1 cellular context compared by ENCODE assay signal in the genomic region with DNA sequence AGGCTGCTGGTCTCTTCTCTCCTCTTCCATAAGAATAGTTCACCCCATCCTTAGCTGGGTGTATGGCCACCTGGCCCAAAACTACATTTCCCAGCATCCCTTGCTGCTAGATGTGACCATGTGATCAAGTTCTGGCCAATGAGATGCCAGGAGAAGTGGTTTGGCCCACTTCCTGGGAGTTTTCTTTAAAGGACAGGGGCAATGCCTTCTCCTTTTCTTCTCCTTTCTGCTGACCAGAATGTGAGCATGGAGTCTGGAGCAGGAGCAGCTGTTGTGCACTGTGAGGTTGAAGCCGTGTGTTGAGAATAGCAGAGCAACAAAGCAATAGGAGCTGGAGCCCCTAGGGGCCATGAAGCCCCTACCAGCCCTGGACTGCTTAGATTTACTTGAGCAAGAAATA.
TF ChIP-seq lines count a peak whose summit lies in the region.

No MANE protein-coding gene starts in this region.

TF ChIP-seq in GM12878, 131 proteins besides CTCF, POLR2A, EP300 and RAD21 (continued from another document and continues in another):
- no peak for TF ChIP-seq MTA2 (IDR thresholded peaks at IDR 0.05; ENCODE audit: low read depth)
- TF ChIP-seq NR2C1 (IDR thresholded peaks at IDR 0.05) = no peak
- TF ChIP-seq FOXM1 (IDR thresholded peaks at IDR 0.05; ENCODE audit: low read depth, low read length) = no peak
- no peak for TF ChIP-seq ASH2L (IDR thresholded peaks at IDR 0.05; ENCODE audit: borderline replicate concordance, low read depth)
- no peak for TF ChIP-seq ZNF384 (IDR thresholded peaks at IDR 0.05; ENCODE audit: borderline replicate concordance, low read depth, low read length)
- no peak for TF ChIP-seq IRF5 (IDR thresholded peaks at IDR 0.05; ENCODE audit: borderline replicate concordance)
- no peak for TF ChIP-seq CBX3 (IDR thresholded peaks at IDR 0.05; ENCODE audit: borderline replicate concordance, low read depth)
- TF ChIP-seq MLLT1 (IDR thresholded peaks at IDR 0.05) = no peak
- peak; percentile 26; the same call in 1 of the 2 replicates for TF ChIP-seq CREM (IDR thresholded peaks at IDR 0.05; ENCODE audit: low read depth)
- no peak for TF ChIP-seq RELA (IDR thresholded peaks at IDR 0.05; ENCODE audit: borderline replicate concordance, partially characterized antibody)
- TF ChIP-seq, protein P1, sequence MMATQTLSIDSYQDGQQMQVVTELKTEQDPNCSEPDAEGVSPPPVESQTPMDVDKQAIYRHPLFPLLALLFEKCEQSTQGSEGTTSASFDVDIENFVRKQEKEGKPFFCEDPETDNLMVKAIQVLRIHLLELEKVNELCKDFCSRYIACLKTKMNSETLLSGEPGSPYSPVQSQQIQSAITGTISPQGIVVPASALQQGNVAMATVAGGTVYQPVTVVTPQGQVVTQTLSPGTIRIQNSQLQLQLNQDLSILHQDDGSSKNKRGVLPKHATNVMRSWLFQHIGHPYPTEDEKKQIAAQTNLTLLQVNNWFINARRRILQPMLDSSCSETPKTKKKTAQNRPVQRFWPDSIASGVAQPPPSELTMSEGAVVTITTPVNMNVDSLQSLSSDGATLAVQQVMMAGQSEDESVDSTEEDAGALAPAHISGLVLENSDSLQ (IDR thresholded peaks at IDR 0.05) = no peak
- TF ChIP-seq RCOR1 (conservative IDR thresholded peaks at IDR 0.05; ENCODE audit: low read depth, low read length) = no peak
- no peak for TF ChIP-seq SMARCA5 (IDR thresholded peaks at IDR 0.05)
- TF ChIP-seq BRCA1 (IDR thresholded peaks at IDR 0.05; ENCODE audit: low read depth, low read length) = no peak
- TF ChIP-seq POU2F2 (IDR thresholded peaks at IDR 0.05; ENCODE audit: borderline replicate concordance, low read depth, low read length) = 0 out of 3 replicates have a peak, but pooled peaks have one; percentile 22
- no peak for TF ChIP-seq POLR2AphosphoS2 (IDR thresholded peaks at IDR 0.05; ENCODE audit: low read depth, low read length)
- no peak for TF ChIP-seq ETV6 (conservative IDR thresholded peaks at IDR 0.05 in 1 of 2, IDR thresholded peaks at IDR 0.05 in 1 of 2; ENCODE audit: borderline replicate concordance in 1 of 2, low read depth in 1 of 2)
- TF ChIP-seq HCFC1 (IDR thresholded peaks at IDR 0.05; ENCODE audit: low read length) = peak; percentile 91
- no peak for TF ChIP-seq RBBP5 (conservative IDR thresholded peaks at IDR 0.05)
- no peak for TF ChIP-seq TAF1 (IDR thresholded peaks at IDR 0.05; ENCODE audit: borderline replicate concordance, low read depth, low read length)
- no peak for TF ChIP-seq IRF4 (IDR thresholded peaks at IDR 0.05; ENCODE audit: low read depth, low read length)
- no peak for TF ChIP-seq ZNF217 (IDR thresholded peaks at IDR 0.05)
- TF ChIP-seq BMI1 (IDR thresholded peaks at IDR 0.05; ENCODE audit: borderline replicate concordance) = no peak
- 0 out of 2 replicates have a peak, but pooled peaks have one; percentile 27 for TF ChIP-seq RELB (IDR thresholded peaks at IDR 0.05; ENCODE audit: low read depth)
- peak; percentile 27 for TF ChIP-seq E4F1 (IDR thresholded peaks at IDR 0.05; ENCODE audit: borderline replicate concordance, partially characterized antibody)
- no peak for TF ChIP-seq E2F8 (IDR thresholded peaks at IDR 0.05; ENCODE audit: low read depth, partially characterized antibody)
- no peak for TF ChIP-seq CEBPB (IDR thresholded peaks at IDR 0.05; ENCODE audit: borderline replicate concordance in 1 of 2, low read depth in 2 of 2, low read length in 2 of 2)
- no peak for TF ChIP-seq PAX8 (IDR thresholded peaks at IDR 0.05)
- TF ChIP-seq STAT3 (IDR thresholded peaks at IDR 0.05; ENCODE audit: low read depth, low read length) = no peak
- TF ChIP-seq ZBTB4 (CRISPR knock-in tag; IDR thresholded peaks at IDR 0.05) = no peak
- TF ChIP-seq SREBF1 (IDR thresholded peaks at IDR 0.05; ENCODE audit: low read length) = peak; percentile 61; the same call in 1 of the 2 replicates
- TF ChIP-seq TCF3 (IDR thresholded peaks at IDR 0.05; ENCODE audit: borderline replicate concordance, insufficient read depth, low read depth, low read length) = no peak
- no peak for TF ChIP-seq NR2F1 (conservative IDR thresholded peaks at IDR 0.05)
- TF ChIP-seq SKIL (IDR thresholded peaks at IDR 0.05; ENCODE audit: low read depth, poor library complexity, severe bottlenecking) = no peak
- TF ChIP-seq, protein P2, sequence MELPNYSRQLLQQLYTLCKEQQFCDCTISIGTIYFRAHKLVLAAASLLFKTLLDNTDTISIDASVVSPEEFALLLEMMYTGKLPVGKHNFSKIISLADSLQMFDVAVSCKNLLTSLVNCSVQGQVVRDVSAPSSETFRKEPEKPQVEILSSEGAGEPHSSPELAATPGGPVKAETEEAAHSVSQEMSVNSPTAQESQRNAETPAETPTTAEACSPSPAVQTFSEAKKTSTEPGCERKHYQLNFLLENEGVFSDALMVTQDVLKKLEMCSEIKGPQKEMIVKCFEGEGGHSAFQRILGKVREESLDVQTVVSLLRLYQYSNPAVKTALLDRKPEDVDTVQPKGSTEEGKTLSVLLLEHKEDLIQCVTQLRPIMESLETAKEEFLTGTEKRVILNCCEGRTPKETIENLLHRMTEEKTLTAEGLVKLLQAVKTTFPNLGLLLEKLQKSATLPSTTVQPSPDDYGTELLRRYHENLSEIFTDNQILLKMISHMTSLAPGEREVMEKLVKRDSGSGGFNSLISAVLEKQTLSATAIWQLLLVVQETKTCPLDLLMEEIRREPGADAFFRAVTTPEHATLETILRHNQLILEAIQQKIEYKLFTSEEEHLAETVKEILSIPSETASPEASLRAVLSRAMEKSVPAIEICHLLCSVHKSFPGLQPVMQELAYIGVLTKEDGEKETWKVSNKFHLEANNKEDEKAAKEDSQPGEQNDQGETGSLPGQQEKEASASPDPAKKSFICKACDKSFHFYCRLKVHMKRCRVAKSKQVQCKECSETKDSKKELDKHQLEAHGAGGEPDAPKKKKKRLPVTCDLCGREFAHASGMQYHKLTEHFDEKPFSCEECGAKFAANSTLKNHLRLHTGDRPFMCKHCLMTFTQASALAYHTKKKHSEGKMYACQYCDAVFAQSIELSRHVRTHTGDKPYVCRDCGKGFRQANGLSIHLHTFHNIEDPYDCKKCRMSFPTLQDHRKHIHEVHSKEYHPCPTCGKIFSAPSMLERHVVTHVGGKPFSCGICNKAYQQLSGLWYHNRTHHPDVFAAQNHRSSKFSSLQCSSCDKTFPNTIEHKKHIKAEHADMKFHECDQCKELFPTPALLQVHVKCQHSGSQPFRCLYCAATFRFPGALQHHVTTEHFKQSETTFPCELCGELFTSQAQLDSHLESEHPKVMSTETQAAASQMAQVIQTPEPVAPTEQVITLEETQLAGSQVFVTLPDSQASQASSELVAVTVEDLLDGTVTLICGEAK (IDR thresholded peaks at IDR 0.05; ENCODE audit: borderline replicate concordance) = no peak; the same call in 1 of the 2 replicates
- no peak for TF ChIP-seq ZNF622 (IDR thresholded peaks at IDR 0.05)
- TF ChIP-seq EZH2 (IDR thresholded peaks at IDR 0.05; ENCODE audit: borderline replicate concordance, control insufficient read depth, low read depth, low read length) = no peak
